Comparison of ENCODE assay signal across 27 cellular contexts in the genomic region with DNA sequence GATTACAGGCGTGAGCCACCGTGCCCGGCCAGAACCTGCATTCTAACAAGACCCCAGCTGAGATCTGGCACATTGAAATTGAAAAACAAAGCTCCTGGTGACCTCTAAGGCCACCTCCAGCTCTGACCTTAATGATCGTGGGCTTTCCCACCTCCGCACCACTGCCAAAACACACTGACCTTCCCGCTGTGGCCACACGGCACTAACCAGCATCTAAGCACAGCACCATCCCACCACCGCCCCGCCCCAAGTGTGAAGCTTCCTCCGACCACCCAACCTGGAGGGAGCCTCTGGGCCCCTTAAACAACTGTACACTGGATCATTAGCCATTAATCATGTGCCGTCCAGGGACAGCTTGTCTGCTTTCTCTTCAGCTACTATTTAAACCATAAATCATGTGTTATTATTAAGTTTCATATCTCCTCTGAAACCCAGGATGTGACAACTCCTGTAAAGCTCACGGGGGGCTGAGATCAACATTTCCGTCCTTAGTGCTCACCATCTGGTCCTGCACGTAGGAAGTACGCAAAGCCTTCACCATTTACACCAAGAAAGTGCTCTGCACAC.
"Had no signal": no experiment of that assay in that cellular context is flagged by ENCODE, and none has a peak within 500 bp of the region (broad histone marks: within the 10 kb centered on the region; RNA-seq: fewer than 3 reads in every experiment).

No MANE protein-coding gene starts in this region.

- H3K4me3 ChIP-seq: dorsolateral prefrontal cortex, esophagus muscularis mucosa, gastroesophageal sphincter, heart left ventricle, hepatocyte, left lung, psoas muscle, skin epidermis, spleen, suprapubic skin, vagina had no signal

- ATAC-seq: foreskin keratinocyte; gastroesophageal sphincter; heart left ventricle; left cardiac atrium; left lung; naive thymus-derived CD4-positive, alpha-beta T cell; psoas muscle; right cardiac atrium; stimulated activated naive CD8-positive, alpha-beta T cell treated with anti-CD3 and anti-CD28 coated beads, Interleukin-15, amount 100 ng/mL, for 72 hours had no signal

- H3K4me1 Mint-ChIP-seq: naive thymus-derived CD4-positive, alpha-beta T cell; stimulated activated naive CD8-positive, alpha-beta T cell treated with anti-CD3 and anti-CD28 coated beads, Interleukin-15, amount 100 ng/mL, for 72 hours had no signal

- H3K27me3 Mint-ChIP-seq: stimulated activated naive CD8-positive, alpha-beta T cell treated with anti-CD3 and anti-CD28 coated beads, Interleukin-15, amount 100 ng/mL, for 72 hours had no signal

- H3K27me3 ChIP-seq: dorsolateral prefrontal cortex, esophagus muscularis mucosa, foreskin keratinocyte, gastroesophageal sphincter, heart left ventricle, hepatocyte, left lung, spleen, suprapubic skin, vagina had no signal

- H3K36me3 ChIP-seq: esophagus muscularis mucosa, gastroesophageal sphincter, heart left ventricle, left lung, spleen, suprapubic skin, vagina had no signal

- H3K27ac ChIP-seq: dorsolateral prefrontal cortex, foreskin keratinocyte, heart left ventricle, hepatocyte, left lung, psoas muscle, skin epidermis, spleen, suprapubic skin, vagina had no signal

- H3K4me1 ChIP-seq: foreskin keratinocyte, left lung, psoas muscle, spleen, suprapubic skin, vagina had no signal

- H3K4me3 Mint-ChIP-seq: endodermal cell; naive thymus-derived CD4-positive, alpha-beta T cell; nephron progenitor cell; stimulated activated naive CD8-positive, alpha-beta T cell treated with anti-CD3 and anti-CD28 coated beads, Interleukin-15, amount 100 ng/mL, for 72 hours had no signal

- H3K27ac Mint-ChIP-seq: endodermal cell; naive thymus-derived CD4-positive, alpha-beta T cell; nephron progenitor cell; stimulated activated naive CD8-positive, alpha-beta T cell treated with anti-CD3 and anti-CD28 coated beads, Interleukin-15, amount 100 ng/mL, for 72 hours had no signal

- H3K9me3 ChIP-seq: left lung, suprapubic skin, vagina had no signal

- DNase-seq: dorsolateral prefrontal cortex; effector CD8-positive, alpha-beta T cell; endodermal cell; foreskin keratinocyte; heart left ventricle; left cardiac atrium; left lung; mammary epithelial cell; mesendoderm; midbrain; naive thymus-derived CD4-positive, alpha-beta T cell; nephron progenitor cell; nucleus accumbens; right cardiac atrium; spleen; stimulated activated CD4-positive, alpha-beta T cell treated with anti-CD3 and anti-CD28 coated beads, Interleukin-15, amount 100 ng/mL, for 24 hours; stimulated activated CD4-positive, alpha-beta T cell treated with anti-CD3 and anti-CD28 coated beads, Interleukin-2, amount 100 ng/mL, for 48 hours; stimulated activated naive CD4-positive, alpha-beta T cell; stimulated activated naive CD8-positive, alpha-beta T cell treated with anti-CD3 and anti-CD28 coated beads, Interleukin-15, amount 100 ng/mL, for 72 hours; trophoblast cell had no signal

- H3K36me3 Mint-ChIP-seq: naive thymus-derived CD4-positive, alpha-beta T cell had no signal
